In genomic region chr18:65753520-65753919, GRCh38 we compare ENCODE assay signal across 1 cellular context.
TF ChIP-seq lines count a peak whose summit lies in the region.

No MANE protein-coding gene starts in this region.

TF ChIP-seq in GM23338, 12 proteins besides CTCF, POLR2A, EP300 and RAD21 (continued from another document):
- TF ChIP-seq REST (IDR thresholded peaks at IDR 0.05; ENCODE audit: unreplicated experiment) (no peak), EZH2 (IDR thresholded peaks at IDR 0.05; ENCODE audit: low read depth, unreplicated experiment) (no peak), EZH2phosphoT487 (IDR thresholded peaks at IDR 0.05; ENCODE audit: unreplicated experiment) (no peak)
